ENCODE assay signal across 15 cellular contexts in the genomic region with DNA sequence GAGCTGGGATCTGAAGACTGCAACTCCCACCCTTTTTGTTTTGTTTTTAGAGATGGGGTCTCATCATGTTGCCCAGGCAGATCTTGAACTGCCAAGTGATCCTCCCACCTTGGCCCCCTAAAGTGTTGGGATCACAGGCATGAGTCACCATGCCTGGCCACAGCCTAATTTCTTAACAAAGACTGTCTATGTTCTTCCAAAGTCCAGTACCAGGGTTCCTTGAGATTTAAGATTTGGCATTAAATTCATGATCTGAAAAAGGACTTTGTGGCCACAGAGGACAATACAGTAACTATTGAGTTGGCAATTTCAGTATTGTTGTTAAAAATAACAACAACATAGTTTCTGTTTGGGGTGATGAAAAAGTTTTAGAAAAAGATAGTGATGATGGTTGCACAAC. TPM values are rescaled to one million over a fixed set of nuclear protein-coding genes. Genes with fewer than 3 reads are reported as not detected.
A peak's percentile ranks its signal among the peaks of the same experiment; 100 is the strongest.
DNase-seq lines count a peak whose midpoint lies in the region; ATAC-seq and TF ChIP-seq lines count a peak whose summit lies in the region.
"Had no signal": no experiment of that assay in that cellular context is flagged by ENCODE, and none has a peak within 500 bp of the region (broad histone marks: within the 10 kb centered on the region; RNA-seq: fewer than 3 reads in every experiment).

No MANE protein-coding gene starts in this region.

- H2AFZ ChIP-seq in GM23338 (no peak overlapping the region), PC-9 (no peak overlapping the region)

- H3K27me3 ChIP-seq in GM23338 (ENCODE audit: insufficient read depth) (no peaks in the 10 kb centered on the region), PC-9 (ENCODE audit: insufficient read depth, low read depth) (no peaks in the 10 kb centered on the region)
- H3K27me3 ChIP-seq: SJCRH30 had no signal

- intact Hi-C loops in PC-9 (cut with micrococcal nuclease; ENCODE audit: unreplicated experiment) = loop anchor here (5.0 kb wide), 1 partner anchor 313 kb away; a partner anchor contains a TSS

- H3K36me3 Mint-ChIP-seq in GM23338 (ENCODE audit: low read depth) = no peaks in the 10 kb centered on the region
- H3K36me3 Mint-ChIP-seq: CD4-positive, CD25-positive, alpha-beta regulatory T cell had no signal

- no peak overlapping the region for H3K27ac Mint-ChIP-seq in GM23338
- H3K27ac Mint-ChIP-seq: CD4-positive, CD25-positive, alpha-beta regulatory T cell had no signal

- no peak overlapping the region for H3K4me3 Mint-ChIP-seq in GM23338
- H3K4me3 Mint-ChIP-seq: CD4-positive, CD25-positive, alpha-beta regulatory T cell had no signal

- H3K4me3 ChIP-seq in GM23338 (no peak overlapping the region), PC-9 (no peak overlapping the region), fibroblast of pulmonary artery (replicated peaks; ENCODE audit: low read depth, low read length) (no peak overlapping the region)
- H3K4me3 ChIP-seq: SJCRH30 had no signal

- CTCF ChIA-PET in PC-9 (lab: Charles Lee) = no interaction called here

- no peaks in the 10 kb centered on the region for H3K27me3 Mint-ChIP-seq in GM23338 (ENCODE audit: insufficient read depth, low read depth, poor library complexity)
- H3K27me3 Mint-ChIP-seq: CD4-positive, CD25-positive, alpha-beta regulatory T cell had no signal

- ATAC-seq in GM23338 (no peak), GM21723 (IDR thresholded peaks at IDR 0.05; ENCODE audit: unreplicated experiment) (no peak)

- H3K4me1 Mint-ChIP-seq in GM23338 = peaks cover 3% of the 10 kb centered on the region; the same call in 2 of the 3 replicates
- H3K4me1 Mint-ChIP-seq: CD4-positive, CD25-positive, alpha-beta regulatory T cell had no signal

- no TSS peak for BruUV-seq in PC-9 (replicated peaks; lab: Mats Ljungman, UMichigan)

- no peaks in the 10 kb centered on the region for H3K9me3 ChIP-seq in PC-9 (ENCODE audit: insufficient read depth, low read depth)
- H3K9me3 ChIP-seq: SJCRH30 had no signal

- TF ChIP-seq CTCF in GM23338 (conservative IDR thresholded peaks at IDR 0.05; ENCODE audit: low read depth in 2 of 2) = no peak
- TF ChIP-seq CTCF in PC-9 (conservative IDR thresholded peaks at IDR 0.05) = no peak
- no peak for TF ChIP-seq CTCF in fibroblast of pulmonary artery (IDR thresholded peaks at IDR 0.05; ENCODE audit: low read length, missing control alignments)

- H3K9me2 ChIP-seq in GM23338 (ENCODE audit: insufficient read depth) (no peaks in the 10 kb centered on the region), PC-9 (ENCODE audit: insufficient read depth) (no peaks in the 10 kb centered on the region)

- no peak overlapping the region for H3K4me2 ChIP-seq in GM23338
- H3K4me2 ChIP-seq in PC-9 = peak overlapping the region; percentile 5; the same call in 1 of the 2 replicates

- H3K36me3 ChIP-seq in GM23338 (ENCODE audit: insufficient read depth) (no peaks in the 10 kb centered on the region), PC-9 (ENCODE audit: low read depth) (no peaks in the 10 kb centered on the region)
- H3K36me3 ChIP-seq: SJCRH30 had no signal

- H3K27ac ChIP-seq in GM23338 (ENCODE audit: low read depth) (peak overlapping the region; percentile 56; the same call in 1 of the 2 replicates), PC-9 (no peak overlapping the region)
- H3K27ac ChIP-seq: SJCRH30 had no signal

- H4K20me1 ChIP-seq in GM23338 (replicated peaks; ENCODE audit: insufficient read depth) (no peaks in the 10 kb centered on the region), PC-9 (ENCODE audit: insufficient read depth) (no peaks in the 10 kb centered on the region)

- DNase-seq in COLO829 (ENCODE audit: low spot score) (peak; percentile 67), GM23338 (ENCODE audit: low spot score) (no peak), PC-9 (no peak), fibroblast of pulmonary artery (ENCODE audit: low read depth) (peak; percentile 10), NCI-H1417 (lab: John Stamatoyannopoulos, UW) (no peak), dermis blood vessel endothelial cell (no peak)
- DNase-seq: ACHN; AML-193; CD4-positive, CD25-positive, alpha-beta regulatory T cell; NCI-H1417 treated with DMSO at 0.1 percent for 48 hours; NCI-H1930; NCI-H69; SW 1271 had no signal

- peaks cover 5% of the 10 kb centered on the region for H3K4me1 ChIP-seq in GM23338 (ENCODE audit: insufficient read depth)
- peaks cover 12% of the 10 kb centered on the region for H3K4me1 ChIP-seq in PC-9 (replicated peaks; ENCODE audit: insufficient read depth)
- H3K4me1 ChIP-seq: SJCRH30 had no signal

- no peaks in the 10 kb centered on the region for H3K9me3 Mint-ChIP-seq in GM23338
- H3K9me3 Mint-ChIP-seq: CD4-positive, CD25-positive, alpha-beta regulatory T cell had no signal

- H3F3A ChIP-seq in GM23338 (replicated peaks; ENCODE audit: low read depth) = 0 out of 2 replicates have a peak, but pooled peaks cover 3% of the 10 kb centered on the region
- H3F3A ChIP-seq in PC-9 (ENCODE audit: insufficient read depth, low read depth) = peaks cover 6% of the 10 kb centered on the region

- POLR2A ChIA-PET in PC-9 (lab: Charles Lee; ENCODE audit: unreplicated experiment) = no interaction called here

- H3K79me2 ChIP-seq in GM23338 (replicated peaks; ENCODE audit: insufficient read depth) = no peaks in the 10 kb centered on the region
- no peaks in the 10 kb centered on the region for H3K79me2 ChIP-seq in PC-9 (ENCODE audit: low read depth)

TF ChIP-seq in GM23338, 12 proteins besides CTCF, POLR2A, EP300 and RAD21:
- TF ChIP-seq STAT1 (IDR thresholded peaks at IDR 0.05; ENCODE audit: unreplicated experiment) (no peak), ZNF114 (CRISPR knock-in tag; IDR thresholded peaks at IDR 0.05) (no peak), EZH2 (IDR thresholded peaks at IDR 0.05; ENCODE audit: low read depth, unreplicated experiment) (no peak)
- TF ChIP-seq, protein P1, sequence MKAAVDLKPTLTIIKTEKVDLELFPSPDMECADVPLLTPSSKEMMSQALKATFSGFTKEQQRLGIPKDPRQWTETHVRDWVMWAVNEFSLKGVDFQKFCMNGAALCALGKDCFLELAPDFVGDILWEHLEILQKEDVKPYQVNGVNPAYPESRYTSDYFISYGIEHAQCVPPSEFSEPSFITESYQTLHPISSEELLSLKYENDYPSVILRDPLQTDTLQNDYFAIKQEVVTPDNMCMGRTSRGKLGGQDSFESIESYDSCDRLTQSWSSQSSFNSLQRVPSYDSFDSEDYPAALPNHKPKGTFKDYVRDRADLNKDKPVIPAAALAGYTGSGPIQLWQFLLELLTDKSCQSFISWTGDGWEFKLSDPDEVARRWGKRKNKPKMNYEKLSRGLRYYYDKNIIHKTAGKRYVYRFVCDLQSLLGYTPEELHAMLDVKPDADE (IDR thresholded peaks at IDR 0.05) = no peak
TF ChIP-seq in GM23338: peak in this region for 0.

RNA-seq across cellular contexts. Expression of a gene that starts 28.7 kb away (rescaled TPM):
- 30.5 and 33.7 TPM in 2 replicates for total RNA-seq in GM23338 (2014; rRNA removed; shearing (Covaris generic))
- polyA plus RNA-seq in GM23338 (2016; fragmentation: Nextera tagmentation; extraction: Ambion mirVana) = 8.6 and 9.2 TPM in 2 replicates
- total RNA-seq in PC-9 (2021) (3.4 and 3.8 TPM in 2 replicates), dermis blood vessel endothelial cell (1.9 and 3.5 TPM in 2 replicates)

Comparison
In these comparisons a context has a peak if more than half of its experiments do, and no peak if none do; other contexts are left out.
1. DNase-seq: peak in COLO829 (single experiment) and fibroblast of pulmonary artery (single experiment); none in GM23338 (single experiment), PC-9 (0 of 2), NCI-H1417 (0 of 3) and dermis blood vessel endothelial cell (single experiment).